In genomic region chr12:123607756-123608155, GRCh38 we compare ENCODE assay signal across 17 cellular contexts.
"Had no signal": no experiment of that assay in that cellular context is flagged by ENCODE, and none has a peak within 500 bp of the region (broad histone marks: within the 10 kb centered on the region; RNA-seq: fewer than 3 reads in every experiment).

No MANE protein-coding gene starts in this region.

- H3K27ac Mint-ChIP-seq: stimulated activated naive CD8-positive, alpha-beta T cell treated with anti-CD3 and anti-CD28 coated beads, Interleukin-15, Interleukin-2, amounts not matched to agents 100 ng/mL and 50 ng/mL, for 24 hours had no signal

- H3K4me2 ChIP-seq: smooth muscle cell had no signal

- H3K4me3 Mint-ChIP-seq: naive thymus-derived CD8-positive, alpha-beta T cell; stimulated activated naive CD8-positive, alpha-beta T cell treated with anti-CD3 and anti-CD28 coated beads, Interleukin-15, Interleukin-2, amounts not matched to agents 100 ng/mL and 50 ng/mL, for 24 hours had no signal

- H3K27me3 Mint-ChIP-seq: naive thymus-derived CD8-positive, alpha-beta T cell; stimulated activated naive CD8-positive, alpha-beta T cell treated with anti-CD3 and anti-CD28 coated beads, Interleukin-15, Interleukin-2, amounts not matched to agents 100 ng/mL and 50 ng/mL, for 24 hours had no signal

- H3K4me1 ChIP-seq: colonic mucosa, testis had no signal

- H3K9me3 Mint-ChIP-seq: naive thymus-derived CD8-positive, alpha-beta T cell; neural crest cell; stimulated activated naive CD8-positive, alpha-beta T cell treated with anti-CD3 and anti-CD28 coated beads, Interleukin-15, Interleukin-2, amounts not matched to agents 100 ng/mL and 50 ng/mL, for 24 hours had no signal

- H3K27ac ChIP-seq: colonic mucosa, heart left ventricle, ovary, testis, tibial nerve had no signal

- H3K27me3 ChIP-seq: colonic mucosa, heart left ventricle, ovary, testis, tibial nerve had no signal

- H3K4me3 ChIP-seq: colonic mucosa, heart left ventricle, ovary, smooth muscle cell, testis, tibial nerve had no signal

- H3K9me3 ChIP-seq: colonic mucosa, heart left ventricle, ovary, testis, tibial nerve had no signal

- ATAC-seq: heart left ventricle; naive thymus-derived CD8-positive, alpha-beta T cell; right cardiac atrium had no signal

- H3K36me3 ChIP-seq: ovary had no signal

- DNase-seq: effector CD4-positive, alpha-beta T cell; foreskin melanocyte; heart left ventricle; hippocampal formation; kidney glomerular epithelial cell; mesendoderm; naive thymus-derived CD8-positive, alpha-beta T cell; nucleus accumbens; ovary; right cardiac atrium; stimulated activated CD4-positive, alpha-beta T cell treated with anti-CD3 and anti-CD28 coated beads, Interleukin-2, amount 100 ng/mL, for 48 hours; testis had no signal
